Comparison of ENCODE assay signal across 2 cellular contexts in the genomic region with DNA sequence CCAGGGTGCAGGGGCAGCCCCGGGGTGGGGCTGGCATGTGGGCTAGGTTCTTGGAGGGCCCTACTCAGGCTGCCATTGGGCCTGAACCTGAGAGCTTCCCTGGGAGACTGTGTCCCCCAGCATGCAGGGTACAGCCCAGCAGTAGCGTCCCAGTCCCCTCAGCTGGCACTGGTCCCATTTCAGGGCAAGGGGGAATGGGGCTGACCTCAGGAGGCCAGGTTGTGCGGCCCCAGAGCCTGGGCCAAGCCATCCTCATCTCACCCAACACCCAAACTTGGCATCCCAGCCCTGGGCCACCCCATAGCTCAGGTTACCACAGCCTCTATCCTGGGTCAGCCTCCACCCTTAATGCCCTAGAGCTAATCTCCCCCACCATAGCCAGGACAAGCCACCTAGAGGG.
TF ChIP-seq lines count a peak whose summit lies in the region.

No MANE protein-coding gene starts in this region.

TF ChIP-seq in IMR-90, 13 proteins besides CTCF, POLR2A, EP300 and RAD21:
- TF ChIP-seq SMC3 (IDR thresholded peaks at IDR 0.05; ENCODE audit: low read depth, low read length) = no peak
- TF ChIP-seq CHD1 (IDR thresholded peaks at IDR 0.05; ENCODE audit: low read depth, low read length) = no peak
- TF ChIP-seq NFE2L2 (IDR thresholded peaks at IDR 0.05; ENCODE audit: low read depth, low read length) = no peak

TF ChIP-seq in SK-N-SH treated with all-trans-retinoic acid at 6 μM for 48 hours, 23 proteins besides CTCF, POLR2A, EP300 and RAD21:
- TF ChIP-seq TCF4 (CRISPR knock-in tag; IDR thresholded peaks at IDR 0.05; ENCODE audit: borderline replicate concordance) = no peak
- no peak for TF ChIP-seq ZC3H10 (CRISPR knock-in tag; IDR thresholded peaks at IDR 0.05)
- no peak for TF ChIP-seq ZNF70 (CRISPR knock-in tag; IDR thresholded peaks at IDR 0.05)
- no peak for TF ChIP-seq GLIS3 (CRISPR knock-in tag; IDR thresholded peaks at IDR 0.05)
- no peak for TF ChIP-seq PPARA (CRISPR knock-in tag; IDR thresholded peaks at IDR 0.05; ENCODE audit: borderline replicate concordance)
- TF ChIP-seq ESRRG (CRISPR knock-in tag; IDR thresholded peaks at IDR 0.05) = no peak
- no peak for TF ChIP-seq ISL1 (CRISPR knock-in tag; IDR thresholded peaks at IDR 0.05)
- TF ChIP-seq ZFP3 (CRISPR knock-in tag; IDR thresholded peaks at IDR 0.05) = no peak
- no peak for TF ChIP-seq ZNF8 (CRISPR knock-in tag; IDR thresholded peaks at IDR 0.05)
- TF ChIP-seq, protein P1, sequence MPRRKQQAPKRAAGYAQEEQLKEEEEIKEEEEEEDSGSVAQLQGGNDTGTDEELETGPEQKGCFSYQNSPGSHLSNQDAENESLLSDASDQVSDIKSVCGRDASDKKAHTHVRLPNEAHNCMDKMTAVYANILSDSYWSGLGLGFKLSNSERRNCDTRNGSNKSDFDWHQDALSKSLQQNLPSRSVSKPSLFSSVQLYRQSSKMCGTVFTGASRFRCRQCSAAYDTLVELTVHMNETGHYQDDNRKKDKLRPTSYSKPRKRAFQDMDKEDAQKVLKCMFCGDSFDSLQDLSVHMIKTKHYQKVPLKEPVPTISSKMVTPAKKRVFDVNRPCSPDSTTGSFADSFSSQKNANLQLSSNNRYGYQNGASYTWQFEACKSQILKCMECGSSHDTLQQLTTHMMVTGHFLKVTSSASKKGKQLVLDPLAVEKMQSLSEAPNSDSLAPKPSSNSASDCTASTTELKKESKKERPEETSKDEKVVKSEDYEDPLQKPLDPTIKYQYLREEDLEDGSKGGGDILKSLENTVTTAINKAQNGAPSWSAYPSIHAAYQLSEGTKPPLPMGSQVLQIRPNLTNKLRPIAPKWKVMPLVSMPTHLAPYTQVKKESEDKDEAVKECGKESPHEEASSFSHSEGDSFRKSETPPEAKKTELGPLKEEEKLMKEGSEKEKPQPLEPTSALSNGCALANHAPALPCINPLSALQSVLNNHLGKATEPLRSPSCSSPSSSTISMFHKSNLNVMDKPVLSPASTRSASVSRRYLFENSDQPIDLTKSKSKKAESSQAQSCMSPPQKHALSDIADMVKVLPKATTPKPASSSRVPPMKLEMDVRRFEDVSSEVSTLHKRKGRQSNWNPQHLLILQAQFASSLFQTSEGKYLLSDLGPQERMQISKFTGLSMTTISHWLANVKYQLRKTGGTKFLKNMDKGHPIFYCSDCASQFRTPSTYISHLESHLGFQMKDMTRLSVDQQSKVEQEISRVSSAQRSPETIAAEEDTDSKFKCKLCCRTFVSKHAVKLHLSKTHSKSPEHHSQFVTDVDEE (CRISPR knock-in tag; IDR thresholded peaks at IDR 0.05) = no peak
- TF ChIP-seq ARNTL (CRISPR knock-in tag; IDR thresholded peaks at IDR 0.05; ENCODE audit: borderline replicate concordance, low read depth) = no peak
- TF ChIP-seq, protein P2, sequence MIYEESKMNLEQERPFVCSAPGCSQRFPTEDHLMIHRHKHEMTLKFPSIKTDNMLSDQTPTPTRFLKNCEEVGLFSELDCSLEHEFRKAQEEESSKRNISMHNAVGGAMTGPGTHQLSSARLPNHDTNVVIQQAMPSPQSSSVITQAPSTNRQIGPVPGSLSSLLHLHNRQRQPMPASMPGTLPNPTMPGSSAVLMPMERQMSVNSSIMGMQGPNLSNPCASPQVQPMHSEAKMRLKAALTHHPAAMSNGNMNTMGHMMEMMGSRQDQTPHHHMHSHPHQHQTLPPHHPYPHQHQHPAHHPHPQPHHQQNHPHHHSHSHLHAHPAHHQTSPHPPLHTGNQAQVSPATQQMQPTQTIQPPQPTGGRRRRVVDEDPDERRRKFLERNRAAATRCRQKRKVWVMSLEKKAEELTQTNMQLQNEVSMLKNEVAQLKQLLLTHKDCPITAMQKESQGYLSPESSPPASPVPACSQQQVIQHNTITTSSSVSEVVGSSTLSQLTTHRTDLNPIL (CRISPR knock-in tag; IDR thresholded peaks at IDR 0.05; ENCODE audit: low read depth) = no peak
- TF ChIP-seq, protein P3, sequence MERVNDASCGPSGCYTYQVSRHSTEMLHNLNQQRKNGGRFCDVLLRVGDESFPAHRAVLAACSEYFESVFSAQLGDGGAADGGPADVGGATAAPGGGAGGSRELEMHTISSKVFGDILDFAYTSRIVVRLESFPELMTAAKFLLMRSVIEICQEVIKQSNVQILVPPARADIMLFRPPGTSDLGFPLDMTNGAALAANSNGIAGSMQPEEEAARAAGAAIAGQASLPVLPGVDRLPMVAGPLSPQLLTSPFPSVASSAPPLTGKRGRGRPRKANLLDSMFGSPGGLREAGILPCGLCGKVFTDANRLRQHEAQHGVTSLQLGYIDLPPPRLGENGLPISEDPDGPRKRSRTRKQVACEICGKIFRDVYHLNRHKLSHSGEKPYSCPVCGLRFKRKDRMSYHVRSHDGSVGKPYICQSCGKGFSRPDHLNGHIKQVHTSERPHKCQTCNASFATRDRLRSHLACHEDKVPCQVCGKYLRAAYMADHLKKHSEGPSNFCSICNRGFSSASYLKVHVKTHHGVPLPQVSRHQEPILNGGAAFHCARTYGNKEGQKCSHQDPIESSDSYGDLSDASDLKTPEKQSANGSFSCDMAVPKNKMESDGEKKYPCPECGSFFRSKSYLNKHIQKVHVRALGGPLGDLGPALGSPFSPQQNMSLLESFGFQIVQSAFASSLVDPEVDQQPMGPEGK (CRISPR knock-in tag; IDR thresholded peaks at IDR 0.05; ENCODE audit: borderline replicate concordance) = no peak
- no peak for TF ChIP-seq ZNF565 (CRISPR knock-in tag; conservative IDR thresholded peaks at IDR 0.05; ENCODE audit: low read depth)
- TF ChIP-seq, protein P4, sequence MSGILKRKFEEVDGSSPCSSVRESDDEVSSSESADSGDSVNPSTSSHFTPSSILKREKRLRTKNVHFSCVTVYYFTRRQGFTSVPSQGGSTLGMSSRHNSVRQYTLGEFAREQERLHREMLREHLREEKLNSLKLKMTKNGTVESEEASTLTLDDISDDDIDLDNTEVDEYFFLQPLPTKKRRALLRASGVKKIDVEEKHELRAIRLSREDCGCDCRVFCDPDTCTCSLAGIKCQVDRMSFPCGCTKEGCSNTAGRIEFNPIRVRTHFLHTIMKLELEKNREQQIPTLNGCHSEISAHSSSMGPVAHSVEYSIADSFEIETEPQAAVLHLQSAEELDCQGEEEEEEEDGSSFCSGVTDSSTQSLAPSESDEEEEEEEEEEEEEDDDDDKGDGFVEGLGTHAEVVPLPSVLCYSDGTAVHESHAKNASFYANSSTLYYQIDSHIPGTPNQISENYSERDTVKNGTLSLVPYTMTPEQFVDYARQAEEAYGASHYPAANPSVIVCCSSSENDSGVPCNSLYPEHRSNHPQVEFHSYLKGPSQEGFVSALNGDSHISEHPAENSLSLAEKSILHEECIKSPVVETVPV (CRISPR knock-in tag; IDR thresholded peaks at IDR 0.05) = no peak
- TF ChIP-seq, protein P5, sequence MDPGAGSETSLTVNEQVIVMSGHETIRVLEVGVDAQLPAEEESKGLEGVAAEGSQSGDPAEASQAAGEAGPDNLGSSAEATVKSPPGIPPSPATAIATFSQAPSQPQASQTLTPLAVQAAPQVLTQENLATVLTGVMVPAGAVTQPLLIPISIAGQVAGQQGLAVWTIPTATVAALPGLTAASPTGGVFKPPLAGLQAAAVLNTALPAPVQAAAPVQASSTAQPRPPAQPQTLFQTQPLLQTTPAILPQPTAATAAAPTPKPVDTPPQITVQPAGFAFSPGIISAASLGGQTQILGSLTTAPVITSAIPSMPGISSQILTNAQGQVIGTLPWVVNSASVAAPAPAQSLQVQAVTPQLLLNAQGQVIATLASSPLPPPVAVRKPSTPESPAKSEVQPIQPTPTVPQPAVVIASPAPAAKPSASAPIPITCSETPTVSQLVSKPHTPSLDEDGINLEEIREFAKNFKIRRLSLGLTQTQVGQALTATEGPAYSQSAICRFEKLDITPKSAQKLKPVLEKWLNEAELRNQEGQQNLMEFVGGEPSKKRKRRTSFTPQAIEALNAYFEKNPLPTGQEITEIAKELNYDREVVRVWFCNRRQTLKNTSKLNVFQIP (CRISPR knock-in tag; IDR thresholded peaks at IDR 0.05; ENCODE audit: borderline replicate concordance, low read depth) = no peak
- no peak for TF ChIP-seq ZFP30 (CRISPR knock-in tag; IDR thresholded peaks at IDR 0.05)
- no peak for TF ChIP-seq SNAI2 (CRISPR knock-in tag; IDR thresholded peaks at IDR 0.05)
